ENCODE assay signal across 13 cellular contexts in the genomic region with DNA sequence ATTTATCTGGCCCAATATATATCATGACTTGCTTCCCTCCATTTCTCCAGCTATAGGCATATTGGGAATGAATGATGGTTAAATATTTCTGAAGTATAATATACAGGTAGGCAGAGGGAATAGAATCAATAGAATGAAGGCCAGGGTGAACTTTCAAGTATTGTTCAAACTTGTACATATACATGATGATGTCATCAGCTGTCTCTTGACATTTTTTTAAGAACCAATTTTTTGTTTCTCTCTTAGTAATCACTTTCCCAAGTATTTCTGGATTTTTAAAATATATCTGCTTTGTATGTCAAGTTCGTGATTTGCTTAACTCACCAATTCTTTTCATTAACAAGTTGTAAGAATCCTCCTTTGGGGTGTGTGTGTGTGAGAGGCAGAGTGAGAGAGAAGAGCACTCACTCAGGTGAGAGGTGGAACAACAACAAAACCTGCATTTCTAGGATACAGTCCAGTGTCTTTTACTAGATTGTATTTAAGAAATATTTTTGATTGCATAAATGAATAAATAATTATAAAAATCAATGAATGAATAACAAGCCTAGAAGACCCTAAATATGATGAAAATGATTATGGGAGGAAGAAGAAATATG.
DNase-seq lines count a peak whose midpoint lies in the region; ATAC-seq, FAIRE-seq and TF ChIP-seq lines count a peak whose summit lies in the region.
"Had no signal": no experiment of that assay in that cellular context is flagged by ENCODE, and none has a peak within 500 bp of the region (broad histone marks: within the 10 kb centered on the region; RNA-seq: fewer than 3 reads in every experiment).

No MANE protein-coding gene starts in this region.

- H3K36me3 ChIP-seq in HepG2 (replicated peaks in 1 of 2; ENCODE audit: control insufficient read depth in 1 of 2, insufficient read depth in 2 of 2, low read length in 2 of 2): no peaks in the 10 kb centered on the region
- H3K36me3 ChIP-seq: gastroesophageal sphincter, SJCRH30 had no signal

- TF ChIP-seq RAD21 in HepG2 (CRISPR knock-in tag; IDR thresholded peaks at IDR 0.05): no peak

- no peaks in the 10 kb centered on the region for H3K79me2 ChIP-seq in HepG2 (ENCODE audit: insufficient read depth, low read length)

- POLR2A ChIA-PET in HepG2 (lab: Yijun Ruan, JAX): no interaction called here

- TF ChIP-seq CTCF in GM13977 (IDR thresholded peaks at IDR 0.05; ENCODE audit: extremely low read depth, insufficient read depth, missing control alignments) (peak; percentile 22), HepG2 (CRISPR knock-in tag; IDR thresholded peaks at IDR 0.05) (no peak)

- H3K4me3 ChIP-seq in HepG2 (replicated peaks in 1 of 3; ENCODE audit: insufficient read depth in 1 of 3, low read depth in 2 of 3, low read length in 3 of 3): no peak overlapping the region
- H3K4me3 ChIP-seq: gastroesophageal sphincter, SJCRH30 had no signal

- no peak for TF ChIP-seq EP300 in HepG2 (IDR thresholded peaks at IDR 0.05; ENCODE audit: low read depth in 2 of 2, low read length in 2 of 2)
- no peak for TF ChIP-seq EP300 in HepG2 (CRISPR knock-in tag; IDR thresholded peaks at IDR 0.05; ENCODE audit: borderline replicate concordance)

- no peak overlapping the region for H2AFZ ChIP-seq in HepG2 (ENCODE audit: low read length)

- TF ChIP-seq POLR2A in HepG2 (IDR thresholded peaks at IDR 0.05; ENCODE audit: insufficient read depth in 1 of 2, low read depth in 2 of 2, low read length in 2 of 2) (no peak), GM18505 (IDR thresholded peaks at IDR 0.05; ENCODE audit: borderline replicate concordance, extremely low read depth, insufficient read depth, insufficient read length) (no peak)

- FAIRE-seq in HepG2 (lab: Jason Lieb, UNC): no peak

- H3K36me3 Mint-ChIP-seq in activated naive CD4-positive, alpha-beta T cell treated with anti-CD3 and anti-CD28 coated beads, Interleukin-2, amount 50 U/mL, for 72 hours: no peaks in the 10 kb centered on the region

- no peak overlapping the region for H3K27ac Mint-ChIP-seq in activated naive CD4-positive, alpha-beta T cell treated with anti-CD3 and anti-CD28 coated beads, Interleukin-2, amount 50 U/mL, for 72 hours

- H3K27me3 ChIP-seq in HepG2 (ENCODE audit: control insufficient read depth in 1 of 2, insufficient read depth in 2 of 2, low read length in 2 of 2): no peaks in the 10 kb centered on the region
- H3K27me3 ChIP-seq: gastroesophageal sphincter, SJCRH30 had no signal

- no peak overlapping the region for H3K4me2 ChIP-seq in HepG2 (ENCODE audit: low read depth, low read length)

- H3K9me3 ChIP-seq in HepG2 (ENCODE audit: low read length): no peaks in the 10 kb centered on the region
- H3K9me3 ChIP-seq: gastroesophageal sphincter, SJCRH30 had no signal

- 0% methylated on average over 1 of the region's 1 CpG for WGBS in HepG2 (ENCODE audit: low lambda C conversion rate)

- H4K20me1 ChIP-seq in HepG2 (ENCODE audit: insufficient read depth, low read length): no peaks in the 10 kb centered on the region

- no TSS peak for BruUV-seq in HepG2 (replicated peaks; lab: Mats Ljungman, UMichigan)

- intact Hi-C loops in HepG2 (cut with micrococcal nuclease; ENCODE audit: unreplicated experiment): no loop called here

- H3K9ac ChIP-seq in HepG2 (ENCODE audit: insufficient read depth, low read depth, low read length): no peak overlapping the region

- in situ Hi-C loops in GM13977 (cut with MboI; ENCODE audit: low pct_unique_long_range_greater_than_20kb, low sequenced_read_pairs, unreplicated experiment): no loop called here
- in situ Hi-C loops in HepG2 (cut with HindIII; ENCODE audit: extremely low pct_ligation_motif_present, low pct_unique_long_range_greater_than_20kb): no loop called here

- H3K9me3 Mint-ChIP-seq in activated naive CD4-positive, alpha-beta T cell treated with anti-CD3 and anti-CD28 coated beads, Interleukin-2, amount 50 U/mL, for 72 hours: peaks cover 24 to 30% of the 10 kb centered on the region in 2 donors

- no peak for DNase-seq in GM13977 (ENCODE audit: low spot score)
- no peak for DNase-seq in HepG2 (ENCODE audit: low spot score)
- DNase-seq in hippocampal formation (lab: John Stamatoyannopoulos, UW): no peak
- no peak for DNase-seq in activated naive CD4-positive, alpha-beta T cell treated with anti-CD3 and anti-CD28 coated beads, Interleukin-2, amount 50 U/mL, for 72 hours (ENCODE audit: low spot score in 2 of 2)
- DNase-seq: left cardiac atrium, NCI-H345, SJCRH30 had no signal

- CTCF ChIA-PET in HepG2 (lab: Yijun Ruan, JAX; ENCODE audit: low intra/inter-chr PET ratio, low total read pairs): no interaction called here

- H3K27ac ChIP-seq in HepG2 (ENCODE audit: extremely low read length, insufficient read depth, low read length): no peak overlapping the region
- H3K27ac ChIP-seq: gastroesophageal sphincter, SJCRH30 had no signal

- ATAC-seq in HG02623 (IDR thresholded peaks at IDR 0.05; ENCODE audit: unreplicated experiment) (peak; percentile 49), SK-N-SH treated with all-trans-retinoic acid at 6 μM for 48 hours (peak; percentile 40; the same call in 1 of the 3 replicates), HepG2 (peak; percentile 88), GM21367 (IDR thresholded peaks at IDR 0.05; ENCODE audit: unreplicated experiment) (no peak), GM18505 (IDR thresholded peaks at IDR 0.05; ENCODE audit: unreplicated experiment) (no peak)
- no peak for ATAC-seq in activated naive CD4-positive, alpha-beta T cell treated with anti-CD3 and anti-CD28 coated beads, Interleukin-2, amount 50 U/mL, for 72 hours
- ATAC-seq: gastroesophageal sphincter, left cardiac atrium, sciatic nerve had no signal

- no peaks in the 10 kb centered on the region for H3K4me1 ChIP-seq in HepG2 (ENCODE audit: insufficient read depth, low read length)
- H3K4me1 ChIP-seq: gastroesophageal sphincter, SJCRH30 had no signal

TF ChIP-seq in SK-N-SH treated with all-trans-retinoic acid at 6 μM for 48 hours, 23 proteins besides CTCF, POLR2A, EP300 and RAD21 (continues in another document):
- no peak for TF ChIP-seq PPARA (CRISPR knock-in tag; IDR thresholded peaks at IDR 0.05; ENCODE audit: borderline replicate concordance)
- no peak for TF ChIP-seq ZC3H10 (CRISPR knock-in tag; IDR thresholded peaks at IDR 0.05)
- no peak for TF ChIP-seq ZNF8 (CRISPR knock-in tag; IDR thresholded peaks at IDR 0.05)
- no peak for TF ChIP-seq GLIS3 (CRISPR knock-in tag; IDR thresholded peaks at IDR 0.05)
- TF ChIP-seq ISL1 (CRISPR knock-in tag; IDR thresholded peaks at IDR 0.05): no peak
- TF ChIP-seq, protein P1, sequence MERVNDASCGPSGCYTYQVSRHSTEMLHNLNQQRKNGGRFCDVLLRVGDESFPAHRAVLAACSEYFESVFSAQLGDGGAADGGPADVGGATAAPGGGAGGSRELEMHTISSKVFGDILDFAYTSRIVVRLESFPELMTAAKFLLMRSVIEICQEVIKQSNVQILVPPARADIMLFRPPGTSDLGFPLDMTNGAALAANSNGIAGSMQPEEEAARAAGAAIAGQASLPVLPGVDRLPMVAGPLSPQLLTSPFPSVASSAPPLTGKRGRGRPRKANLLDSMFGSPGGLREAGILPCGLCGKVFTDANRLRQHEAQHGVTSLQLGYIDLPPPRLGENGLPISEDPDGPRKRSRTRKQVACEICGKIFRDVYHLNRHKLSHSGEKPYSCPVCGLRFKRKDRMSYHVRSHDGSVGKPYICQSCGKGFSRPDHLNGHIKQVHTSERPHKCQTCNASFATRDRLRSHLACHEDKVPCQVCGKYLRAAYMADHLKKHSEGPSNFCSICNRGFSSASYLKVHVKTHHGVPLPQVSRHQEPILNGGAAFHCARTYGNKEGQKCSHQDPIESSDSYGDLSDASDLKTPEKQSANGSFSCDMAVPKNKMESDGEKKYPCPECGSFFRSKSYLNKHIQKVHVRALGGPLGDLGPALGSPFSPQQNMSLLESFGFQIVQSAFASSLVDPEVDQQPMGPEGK (CRISPR knock-in tag; IDR thresholded peaks at IDR 0.05; ENCODE audit: borderline replicate concordance): no peak
- TF ChIP-seq BACH2 (CRISPR knock-in tag; IDR thresholded peaks at IDR 0.05; ENCODE audit: borderline replicate concordance): no peak
- TF ChIP-seq ZFP3 (CRISPR knock-in tag; IDR thresholded peaks at IDR 0.05): no peak
- no peak for TF ChIP-seq ZFP30 (CRISPR knock-in tag; IDR thresholded peaks at IDR 0.05)

TF ChIP-seq in HepG2, 621 proteins besides CTCF, POLR2A, EP300 and RAD21:
- TF ChIP-seq ATF7 (IDR thresholded peaks at IDR 0.05) (peak; percentile 95), ATF7 (CRISPR knock-in tag; IDR thresholded peaks at IDR 0.05) (no peak), ZNF816 (CRISPR knock-in tag; IDR thresholded peaks at IDR 0.05; ENCODE audit: borderline replicate concordance) (no peak), GLI4 (CRISPR knock-in tag; IDR thresholded peaks at IDR 0.05; ENCODE audit: borderline replicate concordance) (no peak), CREB1 (IDR thresholded peaks at IDR 0.05) (peak; percentile 67), CREB1 (CRISPR knock-in tag; IDR thresholded peaks at IDR 0.05) (no peak), ZNF121 (CRISPR knock-in tag; IDR thresholded peaks at IDR 0.05) (no peak), SATB2 (CRISPR knock-in tag; IDR thresholded peaks at IDR 0.05) (no peak), ZNF235 (CRISPR knock-in tag; IDR thresholded peaks at IDR 0.05; ENCODE audit: borderline replicate concordance) (no peak), SP2 (CRISPR knock-in tag; IDR thresholded peaks at IDR 0.05) (no peak)
- TF ChIP-seq, protein P2, sequence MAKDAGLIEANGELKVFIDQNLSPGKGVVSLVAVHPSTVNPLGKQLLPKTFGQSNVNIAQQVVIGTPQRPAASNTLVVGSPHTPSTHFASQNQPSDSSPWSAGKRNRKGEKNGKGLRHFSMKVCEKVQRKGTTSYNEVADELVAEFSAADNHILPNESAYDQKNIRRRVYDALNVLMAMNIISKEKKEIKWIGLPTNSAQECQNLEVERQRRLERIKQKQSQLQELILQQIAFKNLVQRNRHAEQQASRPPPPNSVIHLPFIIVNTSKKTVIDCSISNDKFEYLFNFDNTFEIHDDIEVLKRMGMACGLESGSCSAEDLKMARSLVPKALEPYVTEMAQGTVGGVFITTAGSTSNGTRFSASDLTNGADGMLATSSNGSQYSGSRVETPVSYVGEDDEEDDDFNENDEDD (CRISPR knock-in tag; IDR thresholded peaks at IDR 0.05; ENCODE audit: borderline replicate concordance): no peak
TF ChIP-seq in HepG2: peak in this region for 2.

Comparison
In these comparisons a context has a peak if more than half of its experiments do, and no peak if none do; other contexts are left out.
1. ATAC-seq: peak in HG02623 (single experiment), SK-N-SH treated with all-trans-retinoic acid at 6 μM for 48 hours (single experiment) and HepG2 (single experiment); none in GM21367 (single experiment), GM18505 (single experiment) and activated naive CD4-positive, alpha-beta T cell treated with anti-CD3 and anti-CD28 coated beads, Interleukin-2, amount 50 U/mL, for 72 hours (0 of 2).